In genomic region chr1:23614128-23614660, GRCh38 we compare ENCODE assay signal across 17 cellular contexts. TPM values are rescaled to one million over a fixed set of nuclear protein-coding genes. Genes with fewer than 3 reads are reported as not detected.
A peak's percentile ranks its signal among the peaks of the same experiment; 100 is the strongest.
DNase-seq lines count a peak whose midpoint lies in the region; ATAC-seq, FAIRE-seq and TF ChIP-seq lines count a peak whose summit lies in the region.
"Had no signal": no experiment of that assay in that cellular context is flagged by ENCODE, and none has a peak within 500 bp of the region (broad histone marks: within the 10 kb centered on the region; RNA-seq: fewer than 3 reads in every experiment).

No MANE protein-coding gene starts in this region.

- H3K4me1 ChIP-seq in BLaER1 treated with 17β-estradiol and CSF1 and Interleukin-3, amounts not matched to agents 10 nM and 100 nM: peaks cover 15 to 99% (median 83%) of the 10 kb centered on the region in 10 experiments
- peaks cover 71% of the 10 kb centered on the region for H3K4me1 ChIP-seq in CD8-positive, alpha-beta memory T cell (ENCODE audit: insufficient read depth, low read length)
- H3K4me1 ChIP-seq in Panc1 (ENCODE audit: control insufficient read depth, insufficient read depth, low read length) (no peaks in the 10 kb centered on the region), K562 (replicated peaks in 1 of 2; ENCODE audit: control insufficient read depth in 2 of 2, insufficient read depth in 2 of 2, low read length in 2 of 2) (peaks cover 5 to 9% of the 10 kb centered on the region in 2 experiments), endodermal cell (ENCODE audit: control insufficient read depth, insufficient read depth, low read length) (peaks cover 8% of the 10 kb centered on the region), testis (no peaks in the 10 kb centered on the region)
- H3K4me1 ChIP-seq: BE2C had no signal

- peaks cover 0 to 2% of the 10 kb centered on the region in 2 donors for H3K27me3 Mint-ChIP-seq in CD8-positive, alpha-beta memory T cell
- peaks cover 12% of the 10 kb centered on the region for H3K27me3 Mint-ChIP-seq in endodermal cell (ENCODE audit: insufficient read depth)
- H3K27me3 Mint-ChIP-seq in mesothelial cell of epicardium (ENCODE audit: low read depth): peaks cover 10% of the 10 kb centered on the region

- peaks cover 0 to 2% (median 0%) of the 10 kb centered on the region in 3 donors for H3K36me3 Mint-ChIP-seq in CD8-positive, alpha-beta memory T cell
- H3K36me3 Mint-ChIP-seq in endodermal cell (ENCODE audit: low read depth) (no peaks in the 10 kb centered on the region), mesothelial cell of epicardium (no peaks in the 10 kb centered on the region)

- H3K79me2 ChIP-seq in K562 (ENCODE audit: control insufficient read depth, insufficient read depth, low read length): no peaks in the 10 kb centered on the region

- peak overlapping the region; percentile 73 to 97 (median 92) for H3K27ac Mint-ChIP-seq in CD8-positive, alpha-beta memory T cell
- H3K27ac Mint-ChIP-seq in endodermal cell: no peak overlapping the region
- no peak overlapping the region for H3K27ac Mint-ChIP-seq in mesothelial cell of epicardium

- H3K4me3 Mint-ChIP-seq in CD8-positive, alpha-beta memory T cell: peak overlapping the region in 5 of 7 donors; percentile 32 to 68 (median 64)
- H3K4me3 Mint-ChIP-seq in endodermal cell: no peak overlapping the region
- H3K4me3 Mint-ChIP-seq in mesothelial cell of epicardium: no peak overlapping the region

- DNase-seq in CD8-positive, alpha-beta memory T cell: no peak
- DNase-seq in Panc1 (ENCODE audit: low read depth, low spot score) (no peak), K562 (ENCODE audit: extremely low read depth in 1 of 4, low spot score in 3 of 4) (peak in 2 of 4 experiments; percentile 74 to 78), endodermal cell (no peak), testis (no peak), mesothelial cell of epicardium (ENCODE audit: low spot score in 2 of 2, unreplicated experiment in 2 of 2) (no peak)
- DNase-seq: BE2C; hypothalamus; Karpas-422; left colon; NCI-H146; NCI-H524 treated with DMSO at 0.1 percent for 48 hours; stimulated activated CD4-positive, alpha-beta T cell treated with anti-CD3 and anti-CD28 coated beads, Interleukin-12 subunit alpha, Interleukin-12 subunit beta, amount 100 ng/mL, for 4 hours; substantia nigra had no signal

- intact Hi-C loops in Panc1 (cut with micrococcal nuclease; ENCODE audit: unreplicated experiment) (no loop called here), K562 (cut with micrococcal nuclease) (no loop called here), testis (cut with DNase I; ENCODE audit: low total_unique reads) (no loop called here)

- no peaks in the 10 kb centered on the region for H3K9me1 ChIP-seq in K562 (ENCODE audit: control insufficient read depth, insufficient read depth, low read length)

- no peak for FAIRE-seq in K562 (lab: Jason Lieb, UNC)

- no peak for TF ChIP-seq CTCF in Panc1 (IDR thresholded peaks at IDR 0.05)
- no peak for TF ChIP-seq CTCF in K562 (IDR thresholded peaks at IDR 0.05 in 2 of 3, conservative IDR thresholded peaks at IDR 0.05 in 1 of 3; ENCODE audit: insufficient read depth in 2 of 3, low read depth in 1 of 3, low read length in 3 of 3)
- no peak for TF ChIP-seq CTCF in endodermal cell (conservative IDR thresholded peaks at IDR 0.05)
- TF ChIP-seq CTCF in testis (IDR thresholded peaks at IDR 0.05): no peak
- TF ChIP-seq CTCF in mesothelial cell of epicardium (IDR thresholded peaks at IDR 0.05; ENCODE audit: unreplicated experiment): no peak

- no peaks in the 10 kb centered on the region for H3K9me3 Mint-ChIP-seq in CD8-positive, alpha-beta memory T cell
- H3K9me3 Mint-ChIP-seq in endodermal cell (no peaks in the 10 kb centered on the region), mesothelial cell of epicardium (no peaks in the 10 kb centered on the region)

- H2AFZ ChIP-seq in K562 (ENCODE audit: low read depth, low read length): no peak overlapping the region

- H3K36me3 ChIP-seq in BLaER1 treated with 17β-estradiol and CSF1 and Interleukin-3, amounts not matched to agents 10 nM and 100 nM: 0 out of 22 replicates have a peak, but pooled peaks cover 0 to 3% (median 0%) of the 10 kb centered on the region in 11 experiments
- H3K36me3 ChIP-seq in CD8-positive, alpha-beta memory T cell (ENCODE audit: insufficient read depth, low read length): no peaks in the 10 kb centered on the region
- H3K36me3 ChIP-seq in Panc1 (ENCODE audit: control insufficient read depth, insufficient read depth, low read length) (no peaks in the 10 kb centered on the region; the same call in 1 of the 2 replicates), K562 (ENCODE audit: control insufficient read depth, insufficient read depth, low read length) (no peaks in the 10 kb centered on the region), endodermal cell (ENCODE audit: control insufficient read depth, insufficient read depth, low read length) (no peaks in the 10 kb centered on the region), testis (ENCODE audit: low read depth, missing control alignments) (no peaks in the 10 kb centered on the region)
- H3K36me3 ChIP-seq: BE2C had no signal

- H4K20me1 ChIP-seq in BLaER1 treated with 17β-estradiol and CSF1 and Interleukin-3, amounts not matched to agents 10 nM and 100 nM: no peaks in the 10 kb centered on the region; a peak in 1 of 22 replicates
- H4K20me1 ChIP-seq in K562 (replicated peaks; ENCODE audit: control insufficient read depth, insufficient read depth, low read length): no peaks in the 10 kb centered on the region

- ATAC-seq in Panc1 (0 out of 2 replicates have a peak, but pooled peaks have one; percentile 35), K562 (peak; percentile 8; the same call in 2 of the 3 replicates), GM21576 (IDR thresholded peaks at IDR 0.05; ENCODE audit: unreplicated experiment) (no peak)
- ATAC-seq: left colon, Right ventricle myocardium inferior had no signal

- H3K4me1 Mint-ChIP-seq in CD8-positive, alpha-beta memory T cell: peaks cover 65 to 84% (median 79%) of the 10 kb centered on the region in 3 donors
- H3K4me1 Mint-ChIP-seq in endodermal cell (peaks cover 24% of the 10 kb centered on the region), mesothelial cell of epicardium (no peaks in the 10 kb centered on the region)

- peak overlapping the region in 5 of 11 experiments; percentile 51 to 79 (median 74); a peak in 7 of 22 replicates for H3K9ac ChIP-seq in BLaER1 treated with 17β-estradiol and CSF1 and Interleukin-3, amounts not matched to agents 10 nM and 100 nM
- H3K9ac ChIP-seq in K562 (ENCODE audit: insufficient read depth in 1 of 2, low read depth in 2 of 2, low read length in 2 of 2): 0 out of 4 replicates have a peak overlapping the region, but pooled peaks of 1 of the 2 experiments have one; percentile 47
- H3K9ac ChIP-seq in endodermal cell (ENCODE audit: extremely low read depth, low read length, poor library complexity, severe bottlenecking): no peak overlapping the region

- peak overlapping the region in 7 of 11 experiments; percentile 68 to 89 (median 83); a peak in 13 of 22 replicates for H3K27ac ChIP-seq in BLaER1 treated with 17β-estradiol and CSF1 and Interleukin-3, amounts not matched to agents 10 nM and 100 nM
- H3K27ac ChIP-seq in CD8-positive, alpha-beta memory T cell (ENCODE audit: low read depth, low read length): no peak overlapping the region
- H3K27ac ChIP-seq in Panc1 (ENCODE audit: low read length) (no peak overlapping the region), K562 (ENCODE audit: extremely low read depth, low read depth, low read length) (no peak overlapping the region), endodermal cell (ENCODE audit: low read depth, low read length) (no peak overlapping the region), testis (no peak overlapping the region)

- no TSS peak for BruUV-seq in Panc1 (replicated peaks; lab: Mats Ljungman, UMichigan)
- BruUV-seq in K562 (replicated peaks; lab: Mats Ljungman, UMichigan): no TSS peak

- in situ Hi-C loops in Panc1 (cut with HindIII; ENCODE audit: low pct_unique_long_range_greater_than_20kb, low sequenced_read_pairs): no loop called here
- in situ Hi-C loops in K562 (cut with MboI): no loop called here

- 17% methylated on average over 7 of the region's 7 CpGs for WGBS in K562 (ENCODE audit: insufficient coverage, low coverage, missing lambda C conversion rate)
- WGBS in endodermal cell (ENCODE audit: insufficient coverage in 1 of 2, insufficient read length in 1 of 2), 2 experiments: 95 to 96% methylated on average over 4 to 7 of the region's 7 CpGs
- WGBS in testis, 2 donors: 90 to 95% methylated on average over 3 to 7 of the region's 7 CpGs

- H3K9me3 ChIP-seq in BLaER1 treated with 17β-estradiol and CSF1 and Interleukin-3, amounts not matched to agents 10 nM and 100 nM (replicated peaks in 1 of 11): peaks cover 0 to 3% (median 0%) of the 10 kb centered on the region in 11 experiments; a peak in 1 of 22 replicates
- H3K9me3 ChIP-seq in CD8-positive, alpha-beta memory T cell (ENCODE audit: low read length): no peaks in the 10 kb centered on the region
- H3K9me3 ChIP-seq in Panc1 (ENCODE audit: control insufficient read depth, insufficient read depth, low read depth, low read length): no peaks in the 10 kb centered on the region
- no peaks in the 10 kb centered on the region for H3K9me3 ChIP-seq in K562 (replicated peaks; ENCODE audit: control insufficient read depth, insufficient read depth, low read depth, low read length)
- H3K9me3 ChIP-seq in endodermal cell (ENCODE audit: control insufficient read depth, low read length): no peaks in the 10 kb centered on the region
- no peaks in the 10 kb centered on the region for H3K9me3 ChIP-seq in testis
- H3K9me3 ChIP-seq: BE2C had no signal

- TF ChIP-seq POLR2A in K562 (conservative IDR thresholded peaks at IDR 0.05) (no peak), testis (IDR thresholded peaks at IDR 0.05) (no peak)

- H3K4me3 ChIP-seq in BLaER1 treated with 17β-estradiol and CSF1 and Interleukin-3, amounts not matched to agents 10 nM and 100 nM: no peak overlapping the region
- H3K4me3 ChIP-seq in CD8-positive, alpha-beta memory T cell (ENCODE audit: low read length): peak overlapping the region; percentile 25
- no peak overlapping the region for H3K4me3 ChIP-seq in Panc1 (ENCODE audit: low read depth in 2 of 2, low read length in 2 of 2)
- H3K4me3 ChIP-seq in K562: no peak overlapping the region
- H3K4me3 ChIP-seq in endodermal cell (ENCODE audit: low read length): no peak overlapping the region
- no peak overlapping the region for H3K4me3 ChIP-seq in testis

- peak overlapping the region in 8 of 11 experiments; percentile 77 to 99 (median 86); a peak in 11 of 22 replicates for H3K4me2 ChIP-seq in BLaER1 treated with 17β-estradiol and CSF1 and Interleukin-3, amounts not matched to agents 10 nM and 100 nM
- H3K4me2 ChIP-seq in K562 (ENCODE audit: insufficient read depth, low read length): no peak overlapping the region

- peaks cover 0 to 10% (median 0%) of the 10 kb centered on the region in 11 experiments; a peak in 8 of 22 replicates for H3K27me3 ChIP-seq in BLaER1 treated with 17β-estradiol and CSF1 and Interleukin-3, amounts not matched to agents 10 nM and 100 nM
- no peaks in the 10 kb centered on the region for H3K27me3 ChIP-seq in CD8-positive, alpha-beta memory T cell (ENCODE audit: insufficient read depth, low read length, poor library complexity, severe bottlenecking)
- H3K27me3 ChIP-seq in Panc1 (ENCODE audit: control insufficient read depth, insufficient read depth, low read length) (peaks cover 7% of the 10 kb centered on the region; the same call in 1 of the 2 replicates), K562 (ENCODE audit: control insufficient read depth in 2 of 2, insufficient read depth in 2 of 2, low read length in 2 of 2) (peaks cover 15 to 40% of the 10 kb centered on the region in 2 experiments), endodermal cell (ENCODE audit: control insufficient read depth, insufficient read depth, low read length, poor library complexity, severe bottlenecking) (peaks cover 6% of the 10 kb centered on the region), testis (no peaks in the 10 kb centered on the region)
- H3K27me3 ChIP-seq: BE2C had no signal

- TF ChIP-seq RAD21 in K562 (CRISPR knock-in tag; conservative IDR thresholded peaks at IDR 0.05 in 1 of 2, IDR thresholded peaks at IDR 0.05 in 1 of 2): no peak

- POLR2A ChIA-PET in CD8-positive, alpha-beta memory T cell (lab: Charles Lee): interaction anchor here (1.4 to 2.6 kb wide), 3 partner anchors 15 to 59 kb away, joined by 5 to 11 read pairs (median 8); no protein-coding TSS in a partner anchor
- POLR2A ChIA-PET in Panc1 (lab: Charles Lee): interaction anchor here (0.5 kb wide), 1 partner anchor 171 kb away, joined by 6 read pairs; no protein-coding TSS in a partner anchor
- POLR2A ChIA-PET in K562 (lab: Yijun Ruan, JAX): no interaction called here

- CTCF ChIA-PET in CD8-positive, alpha-beta memory T cell (lab: Charles Lee): interaction anchor here (1.3 to 3.7 kb wide), 4 partner anchors 14 to 55 kb away, joined by 5 to 17 read pairs (median 9); partner anchors contain the start of gene ID3
- CTCF ChIA-PET in Panc1 (lab: Charles Lee): no interaction called here
- CTCF ChIA-PET in K562 (lab: Yijun Ruan, JAX; ENCODE audit: low intra/inter-chr PET ratio): interaction anchor here (0.5 kb wide), 1 partner anchor 681 kb away, joined by 3 read pairs; no protein-coding TSS in a partner anchor

- TF ChIP-seq EP300 in K562 (IDR thresholded peaks at IDR 0.05; ENCODE audit: low read length): no peak

RNA-seq across cellular contexts. Expression of gene ID3, which starts 54.9 kb away (rescaled TPM):
- total RNA-seq in CD8-positive, alpha-beta memory T cell: 10 to 100 TPM; 18.4 to 19.3 TPM
- polyA plus RNA-seq in CD8-positive, alpha-beta memory T cell: 4.7 TPM
- 39.6 TPM for total RNA-seq in Panc1 (2021; ENCODE audit: unreplicated experiment)
- 46.3 TPM for polyA plus RNA-seq in Panc1 (2012; ENCODE audit: insufficient read length)
- total RNA-seq in K562 (2011; cell fraction: chromatin; rRNA removed; ENCODE audit: low replicate concordance): 41.1 and 121 TPM in 2 replicates
- 126 and 137 TPM in 2 replicates for total RNA-seq in K562 (2011; cell fraction: nucleolus; rRNA removed)
- 87.5 and 98.1 TPM in 2 replicates for total RNA-seq in K562 (2011; cell fraction: nucleoplasm; rRNA removed)
- 50.9 and 59.4 TPM in 2 replicates for total RNA-seq in K562 (2014; rRNA removed)
- total RNA-seq in K562 (2014; rRNA removed; fragmentation: Illumina TruSeq; extraction: Trizol): 12.6 and 17.2 TPM in 2 replicates
- total RNA-seq in K562 (2015; rRNA removed; fragmentation: Illumina TruSeq; extraction: Trizol): 17.7 and 20.4 TPM in 2 replicates
- total RNA-seq in K562 (2021): 42.2 and 44.8 TPM in 2 replicates
- 28.6 and 59.8 TPM in 2 replicates for polyA plus RNA-seq in K562 (2011; rRNA removed)
- polyA plus RNA-seq in K562 (2011; cell fraction: cytosol; rRNA removed): 78.3 and 218 TPM in 2 replicates
- polyA plus RNA-seq in K562 (2011; cell fraction: nucleus; rRNA removed): 52.1 and 90.3 TPM in 2 replicates
- 63.0 and 66.6 TPM in 2 replicates for polyA plus RNA-seq in K562 (2012)
- 23.5 and 30.8 TPM in 2 replicates for polyA plus RNA-seq in K562 (2014; fragmentation: Illumina TruSeq; extraction: Trizol)
- polyA plus RNA-seq in K562 (2014; fragmentation: Nextera tagmentation; extraction: Ambion mirVana): 10 to 100 TPM in 1 of 2 experiments, 1 to 10 TPM in 1; 6.8 to 13.2 TPM
- polyA plus RNA-seq in K562 (2014; rRNA removed): 44.4 and 54.2 TPM in 2 replicates
- 9.7 and 17.8 TPM in 2 replicates for polyA minus RNA-seq in K562 (2011; rRNA and poly(A)+ RNA removed)
- 23.9 and 44.6 TPM in 2 replicates for polyA minus RNA-seq in K562 (2011; cell fraction: cytosol; rRNA and poly(A)+ RNA removed)
- polyA minus RNA-seq in K562 (2011; cell fraction: nucleus; rRNA and poly(A)+ RNA removed): 65.3 and 68.1 TPM in 2 replicates
- total RNA-seq in endodermal cell: 100 to 1,000 TPM; 281 to 338 TPM
- 319 TPM for polyA plus RNA-seq in endodermal cell (2013, experiment 1 of 2)
- polyA plus RNA-seq in endodermal cell (2013, experiment 2 of 2): 289 TPM
- total RNA-seq in testis: 10 to 100 TPM; 27.2 to 34.5 TPM
- polyA plus RNA-seq in testis (ENCODE audit: insufficient read depth, low read depth, low replicate concordance): 24.5 TPM
- total RNA-seq in mesothelial cell of epicardium: 456 to 487 TPM (median 468 TPM) in 3 replicates

Comparison
In these comparisons a context has a peak if more than half of its experiments do, and no peak if none do; other contexts are left out.
1. H3K27ac ChIP-seq: peak in BLaER1 treated with 17β-estradiol and CSF1 and Interleukin-3, amounts not matched to agents 10 nM and 100 nM (7 of 11); none in CD8-positive, alpha-beta memory T cell (single experiment), Panc1 (single experiment), K562 (single experiment), endodermal cell (single experiment) and testis (0 of 2).
2. H3K27ac Mint-ChIP-seq: peak in CD8-positive, alpha-beta memory T cell (8 of 8); none in endodermal cell (single experiment) and mesothelial cell of epicardium (single experiment).
3. H3K4me3 Mint-ChIP-seq: peak in CD8-positive, alpha-beta memory T cell (5 of 7); none in endodermal cell (single experiment) and mesothelial cell of epicardium (single experiment).